In genomic region chr1:234454910-234455309, GRCh38 we compare ENCODE assay signal across 31 cellular contexts.
"Had no signal": no experiment of that assay in that cellular context is flagged by ENCODE, and none has a peak within 500 bp of the region (broad histone marks: within the 10 kb centered on the region; RNA-seq: fewer than 3 reads in every experiment).

No MANE protein-coding gene starts in this region.

- H3K4me3 ChIP-seq: ascending aorta, breast epithelium, cardiac muscle cell, esophagus muscularis mucosa, gastrocnemius medialis, heart left ventricle had no signal

- H3K4me1 ChIP-seq: ascending aorta, breast epithelium, esophagus muscularis mucosa, foreskin keratinocyte, heart left ventricle had no signal

- H3K9me3 ChIP-seq: ascending aorta, breast epithelium, esophagus muscularis mucosa, gastrocnemius medialis, heart left ventricle had no signal

- H3K4me1 Mint-ChIP-seq: activated CD4-positive, alpha-beta memory T cell treated with anti-CD3 and anti-CD28 coated beads, Interleukin-2, amount 10 ng/mL, durations not matched to agents 7 days and 5 days; activated CD4-positive, alpha-beta T cell treated with anti-CD3 and anti-CD28 coated beads, Interleukin-2, amount 10 ng/mL, durations not matched to agents 7 days and 5 days; activated naive CD4-positive, alpha-beta T cell treated with anti-CD3 and anti-CD28 coated beads, Interleukin-2, amount 10 ng/mL, durations not matched to agents 7 days and 5 days; brain; WTC11 had no signal

- H3K36me3 ChIP-seq: breast epithelium had no signal

- H3K27ac Mint-ChIP-seq: activated CD4-positive, alpha-beta memory T cell treated with anti-CD3 and anti-CD28 coated beads, Interleukin-2, amount 10 ng/mL, durations not matched to agents 7 days and 5 days; activated CD4-positive, alpha-beta T cell treated with anti-CD3 and anti-CD28 coated beads, Interleukin-2, amount 10 ng/mL, durations not matched to agents 7 days and 5 days; activated naive CD4-positive, alpha-beta T cell treated with anti-CD3 and anti-CD28 coated beads, Interleukin-2, amount 10 ng/mL, durations not matched to agents 7 days and 5 days; activated naive CD4-positive, alpha-beta T cell treated with anti-CD3 and anti-CD28 coated beads, Interleukin-2, amount 50 U/mL, for 72 hours; activated naive CD8-positive, alpha-beta T cell treated with anti-CD3 and anti-CD28 coated beads, Interleukin-2, amount 10 ng/mL, durations not matched to agents 7 days and 5 days; activated T-cell treated with anti-CD3 and anti-CD28 coated beads, Interleukin-2, amount 50 U/mL, for 24 hours; brain; effector memory CD8-positive, alpha-beta T cell; WTC11 had no signal

- H3K27ac ChIP-seq: ascending aorta, breast epithelium, cardiac muscle cell, esophagus muscularis mucosa, foreskin keratinocyte, gastrocnemius medialis, heart left ventricle had no signal

- ATAC-seq: activated naive CD4-positive, alpha-beta T cell treated with anti-CD3 and anti-CD28 coated beads, Interleukin-2, amount 50 U/mL, for 72 hours; activated T-cell treated with anti-CD3 and anti-CD28 coated beads, Interleukin-2, amount 50 U/mL, for 72 hours; effector memory CD8-positive, alpha-beta T cell; foreskin keratinocyte; gastrocnemius medialis; heart left ventricle; WTC11 had no signal

- H3K27me3 ChIP-seq: ascending aorta, breast epithelium, cardiac muscle cell, esophagus muscularis mucosa, foreskin keratinocyte, gastrocnemius medialis, heart left ventricle had no signal

- H3K27me3 Mint-ChIP-seq: activated CD4-positive, alpha-beta memory T cell treated with anti-CD3 and anti-CD28 coated beads, Interleukin-2, amount 10 ng/mL, durations not matched to agents 7 days and 5 days; activated CD4-positive, alpha-beta T cell treated with anti-CD3 and anti-CD28 coated beads, Interleukin-2, amount 10 ng/mL, durations not matched to agents 7 days and 5 days; activated naive CD4-positive, alpha-beta T cell treated with anti-CD3 and anti-CD28 coated beads, Interleukin-2, amount 10 ng/mL, durations not matched to agents 7 days and 5 days; activated naive CD8-positive, alpha-beta T cell treated with anti-CD3 and anti-CD28 coated beads, Interleukin-2, amount 10 ng/mL, durations not matched to agents 7 days and 5 days; activated T-cell treated with anti-CD3 and anti-CD28 coated beads, Interleukin-2, amount 50 U/mL, for 24 hours; brain; effector memory CD8-positive, alpha-beta T cell had no signal

- H3K4me3 Mint-ChIP-seq: activated CD4-positive, alpha-beta memory T cell treated with anti-CD3 and anti-CD28 coated beads, Interleukin-2, amount 10 ng/mL, durations not matched to agents 7 days and 5 days; activated CD4-positive, alpha-beta T cell treated with anti-CD3 and anti-CD28 coated beads, Interleukin-2, amount 10 ng/mL, durations not matched to agents 7 days and 5 days; activated naive CD4-positive, alpha-beta T cell treated with anti-CD3 and anti-CD28 coated beads, Interleukin-2, amount 10 ng/mL, durations not matched to agents 7 days and 5 days; activated naive CD8-positive, alpha-beta T cell treated with anti-CD3 and anti-CD28 coated beads, Interleukin-2, amount 10 ng/mL, durations not matched to agents 7 days and 5 days; activated T-cell treated with anti-CD3 and anti-CD28 coated beads, Interleukin-2, amount 50 U/mL, for 24 hours; activated T-cell treated with anti-CD3 and anti-CD28 coated beads, Interleukin-2, amount 50 U/mL, for 72 hours; brain; effector memory CD8-positive, alpha-beta T cell; WTC11 had no signal

- DNase-seq: activated CD4-positive, alpha-beta memory T cell treated with anti-CD3 and anti-CD28 coated beads, Interleukin-2, amount 10 ng/mL, durations not matched to agents 7 days and 5 days; activated CD4-positive, alpha-beta T cell treated with anti-CD3 and anti-CD28 coated beads for 1 hour; activated CD4-positive, alpha-beta T cell treated with anti-CD3 and anti-CD28 coated beads for 4 hours; activated CD4-positive, alpha-beta T cell treated with anti-CD3 and anti-CD28 coated beads, Interleukin-2, amount 10 ng/mL, durations not matched to agents 7 days and 5 days; activated CD4-positive, alpha-beta T cell treated with anti-CD3 and anti-CD28 coated beads, Interleukin-2, amount 50 U/mL, for 4 hours; activated CD8-positive, alpha-beta memory T cell treated with anti-CD3 and anti-CD28 coated beads, Interleukin-2, amount 50 U/mL, for 48 hours; activated gamma-delta T cell; activated naive CD4-positive, alpha-beta T cell; activated naive CD4-positive, alpha-beta T cell treated with anti-CD3 and anti-CD28 coated beads, Interleukin-2, amount 10 ng/mL, durations not matched to agents 7 days and 5 days; activated naive CD8-positive, alpha-beta T cell treated with anti-CD3 and anti-CD28 coated beads, Interleukin-2, amount 10 ng/mL, durations not matched to agents 7 days and 5 days; activated T-cell treated with anti-CD3 and anti-CD28 coated beads for 4 hours; activated T-cell treated with anti-CD3 and anti-CD28 coated beads, Interleukin-2, amount 50 U/mL, for 24 hours; activated T-cell treated with anti-CD3 and anti-CD28 coated beads, Interleukin-2, amount 50 U/mL, for 72 hours; central memory CD4-positive, alpha-beta T cell; cortex of kidney; dermis blood vessel endothelial cell; effector CD4-positive, alpha-beta T cell; effector memory CD8-positive, alpha-beta T cell; erythroblast; foreskin keratinocyte; gastrocnemius medialis; glutamatergic neuron; heart left ventricle; T-helper 2 cell had no signal

- H3K9me3 Mint-ChIP-seq: activated CD4-positive, alpha-beta memory T cell treated with anti-CD3 and anti-CD28 coated beads, Interleukin-2, amount 10 ng/mL, durations not matched to agents 7 days and 5 days; activated CD4-positive, alpha-beta T cell treated with anti-CD3 and anti-CD28 coated beads, Interleukin-2, amount 10 ng/mL, durations not matched to agents 7 days and 5 days; activated naive CD4-positive, alpha-beta T cell treated with anti-CD3 and anti-CD28 coated beads, Interleukin-2, amount 10 ng/mL, durations not matched to agents 7 days and 5 days; activated naive CD4-positive, alpha-beta T cell treated with anti-CD3 and anti-CD28 coated beads, Interleukin-2, amount 50 U/mL, for 72 hours; activated naive CD8-positive, alpha-beta T cell treated with anti-CD3 and anti-CD28 coated beads, Interleukin-2, amount 10 ng/mL, durations not matched to agents 7 days and 5 days; activated T-cell treated with anti-CD3 and anti-CD28 coated beads, Interleukin-2, amount 50 U/mL, for 24 hours; activated T-cell treated with anti-CD3 and anti-CD28 coated beads, Interleukin-2, amount 50 U/mL, for 72 hours; brain; effector memory CD8-positive, alpha-beta T cell; WTC11 had no signal
